In genomic region chrX:35380808-35381700, GRCh38 we compare ENCODE assay signal across 9 cellular contexts.
A peak's percentile ranks its signal among the peaks of the same experiment; 100 is the strongest.
DNase-seq lines count a peak whose midpoint lies in the region; ATAC-seq and TF ChIP-seq lines count a peak whose summit lies in the region.
"Had no signal": no experiment of that assay in that cellular context is flagged by ENCODE, and none has a peak within 500 bp of the region (broad histone marks: within the 10 kb centered on the region; RNA-seq: fewer than 3 reads in every experiment).

No MANE protein-coding gene starts in this region.

- H3K27me3 ChIP-seq in Karpas-422 (ENCODE audit: low read length): no peaks in the 10 kb centered on the region
- H3K27me3 ChIP-seq in CD8-positive, alpha-beta memory T cell (ENCODE audit: insufficient read depth, low read length, poor library complexity, severe bottlenecking): no peaks in the 10 kb centered on the region

- DNase-seq in GM10266 (ENCODE audit: extremely low spot score): peak; percentile 1
- peak; percentile 71 for DNase-seq in Karpas-422
- no peak for DNase-seq in astrocyte of the cerebellum (ENCODE audit: low read depth)
- DNase-seq in mesothelial cell of epicardium (ENCODE audit: low spot score in 2 of 2, unreplicated experiment in 2 of 2): no peak
- no peak for DNase-seq in central memory CD4-positive, alpha-beta T cell
- no peak for DNase-seq in activated T-cell treated with anti-CD3 and anti-CD28 coated beads for 4 hours
- DNase-seq in CD8-positive, alpha-beta memory T cell: no peak

- H3K4me3 Mint-ChIP-seq in mesothelial cell of epicardium: no peak overlapping the region
- H3K4me3 Mint-ChIP-seq in CD8-positive, alpha-beta memory T cell: no peak overlapping the region

- in situ Hi-C loops in astrocyte of the cerebellum (cut with HindIII; ENCODE audit: low sequenced_read_pairs): no loop called here

- H3K4me3 ChIP-seq in Karpas-422 (ENCODE audit: low read length): no peak overlapping the region
- no peak overlapping the region for H3K4me3 ChIP-seq in astrocyte of the cerebellum (ENCODE audit: low read depth, low read length)
- H3K4me3 ChIP-seq in CD8-positive, alpha-beta memory T cell (ENCODE audit: low read length): no peak overlapping the region
- H3K4me3 ChIP-seq: skin epidermis had no signal

- CTCF ChIA-PET in CD8-positive, alpha-beta memory T cell (lab: Charles Lee): no interaction called here

- H3K9me3 ChIP-seq in Karpas-422 (ENCODE audit: low read length): peaks cover 12% of the 10 kb centered on the region; the same call in 1 of the 2 replicates
- no peaks in the 10 kb centered on the region for H3K9me3 ChIP-seq in CD8-positive, alpha-beta memory T cell (ENCODE audit: low read length)

- no peaks in the 10 kb centered on the region for H3K36me3 Mint-ChIP-seq in mesothelial cell of epicardium
- no peaks in the 10 kb centered on the region for H3K36me3 Mint-ChIP-seq in CD8-positive, alpha-beta memory T cell

- no peak overlapping the region for H3K9ac ChIP-seq in Karpas-422 (ENCODE audit: low read length)

- no peaks in the 10 kb centered on the region for H3K9me2 ChIP-seq in Karpas-422 (replicated peaks; ENCODE audit: insufficient read depth, low read length)

- peak; percentile 86 for ATAC-seq in GM21723 (IDR thresholded peaks at IDR 0.05; ENCODE audit: unreplicated experiment)

- TF ChIP-seq CTCF in GM10266 (IDR thresholded peaks at IDR 0.05; ENCODE audit: control insufficient read depth, insufficient read depth, low read depth, missing control alignments) (peak; percentile 44), astrocyte of the cerebellum (IDR thresholded peaks at IDR 0.05; ENCODE audit: low read depth, low read length, missing control alignments) (peak; percentile 61), mesothelial cell of epicardium (IDR thresholded peaks at IDR 0.05; ENCODE audit: unreplicated experiment) (peak; percentile 53)

- peaks cover 15% of the 10 kb centered on the region for H3K4me1 Mint-ChIP-seq in mesothelial cell of epicardium
- no peaks in the 10 kb centered on the region for H3K4me1 Mint-ChIP-seq in CD8-positive, alpha-beta memory T cell

- no peak overlapping the region for H3K27ac ChIP-seq in Karpas-422 (ENCODE audit: low read length)
- no peak overlapping the region for H3K27ac ChIP-seq in CD8-positive, alpha-beta memory T cell (ENCODE audit: low read depth, low read length)
- H3K27ac ChIP-seq: skin epidermis had no signal

- H3K36me3 ChIP-seq in Karpas-422 (ENCODE audit: insufficient read depth, low read length): no peaks in the 10 kb centered on the region
- no peaks in the 10 kb centered on the region for H3K36me3 ChIP-seq in CD8-positive, alpha-beta memory T cell (ENCODE audit: insufficient read depth, low read length)

- POLR2A ChIA-PET in CD8-positive, alpha-beta memory T cell (lab: Charles Lee): no interaction called here

- H3K27ac Mint-ChIP-seq in mesothelial cell of epicardium: no peak overlapping the region
- H3K27ac Mint-ChIP-seq in CD8-positive, alpha-beta memory T cell: no peak overlapping the region

- H3K9me3 Mint-ChIP-seq in mesothelial cell of epicardium: peaks cover 40% of the 10 kb centered on the region
- H3K9me3 Mint-ChIP-seq in CD8-positive, alpha-beta memory T cell: peaks cover 0 to 10% (median 4%) of the 10 kb centered on the region in 5 donors

- no peak overlapping the region for H2AFZ ChIP-seq in Karpas-422 (ENCODE audit: low read length)

- no peaks in the 10 kb centered on the region for H3K27me3 Mint-ChIP-seq in mesothelial cell of epicardium (ENCODE audit: low read depth)
- H3K27me3 Mint-ChIP-seq in CD8-positive, alpha-beta memory T cell: no peaks in the 10 kb centered on the region

- H3K79me2 ChIP-seq in Karpas-422 (ENCODE audit: low read length): no peaks in the 10 kb centered on the region

- no peak overlapping the region for H3K4me2 ChIP-seq in Karpas-422 (ENCODE audit: low read depth, low read length, poor library complexity, severe bottlenecking)

- H4K20me1 ChIP-seq in Karpas-422 (ENCODE audit: insufficient read depth, low read depth, low read length): no peaks in the 10 kb centered on the region

- H3K4me1 ChIP-seq in Karpas-422 (ENCODE audit: low read length): no peaks in the 10 kb centered on the region
- H3K4me1 ChIP-seq in CD8-positive, alpha-beta memory T cell (ENCODE audit: insufficient read depth, low read length): no peaks in the 10 kb centered on the region

Comparison
In these comparisons a context has a peak if more than half of its experiments do, and no peak if none do; other contexts are left out.
1. DNase-seq: peak in GM10266 (single experiment) and Karpas-422 (single experiment); none in astrocyte of the cerebellum (single experiment), mesothelial cell of epicardium (0 of 2), central memory CD4-positive, alpha-beta T cell (single experiment), activated T-cell treated with anti-CD3 and anti-CD28 coated beads for 4 hours (single experiment) and CD8-positive, alpha-beta memory T cell (0 of 5).
2. Peak in every context shown above with its lines, with median percentiles within 50 percentile points of each other: CTCF ChIP-seq.